Comparison of ENCODE assay signal across 26 cellular contexts in the genomic region with DNA sequence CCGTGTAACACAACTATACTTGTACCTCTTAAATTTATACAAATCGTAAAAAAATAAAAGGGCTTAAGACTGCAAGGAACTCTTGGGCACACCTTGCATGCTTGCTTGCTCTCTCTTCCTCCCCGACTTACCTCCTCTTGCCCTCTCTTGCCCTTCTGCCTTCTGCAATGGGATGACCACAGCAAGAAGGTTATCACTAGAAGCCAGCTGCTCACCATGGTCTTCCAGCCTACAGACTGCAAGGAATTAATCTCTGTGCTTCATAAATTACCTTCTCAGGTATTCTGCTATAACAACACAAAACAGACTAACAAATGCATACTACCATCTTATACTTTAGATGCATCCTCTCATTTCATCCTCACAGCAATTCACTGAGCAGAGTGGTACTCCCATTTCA.
"Had no signal": no experiment of that assay in that cellular context is flagged by ENCODE, and none has a peak within 500 bp of the region (broad histone marks: within the 10 kb centered on the region; RNA-seq: fewer than 3 reads in every experiment).

No MANE protein-coding gene starts in this region.

- ATAC-seq: esophagus mucosa; gastrocnemius medialis; heart right ventricle; left cardiac atrium; left lung; left ventricle myocardium superior; lower lobe of right lung; mucosa of descending colon; naive thymus-derived CD8-positive, alpha-beta T cell had no signal

- H3K4me3 Mint-ChIP-seq: endodermal cell; mesothelial cell of epicardium; naive B cell; naive thymus-derived CD8-positive, alpha-beta T cell had no signal

- FAIRE-seq: endometrium, keratinocyte had no signal

- H3K27me3 Mint-ChIP-seq: naive B cell; naive thymus-derived CD8-positive, alpha-beta T cell had no signal

- H3K9me3 Mint-ChIP-seq: endodermal cell; mesothelial cell of epicardium; naive B cell; naive thymus-derived CD8-positive, alpha-beta T cell had no signal

- DNase-seq: dermis blood vessel endothelial cell; dorsolateral prefrontal cortex; effector CD4-positive, alpha-beta T cell; effector memory CD4-positive, alpha-beta T cell; endodermal cell; erythroblast; esophagus squamous epithelium; foreskin fibroblast; foreskin melanocyte; gastrocnemius medialis; glutamatergic neuron; head of caudate nucleus; heart right ventricle; hippocampal formation; left cardiac atrium; left lung; left ventricle myocardium superior; lower lobe of right lung; mesenchymal stem cell; mucosa of descending colon; naive B cell; naive thymus-derived CD8-positive, alpha-beta T cell had no signal

- H3K27ac Mint-ChIP-seq: endodermal cell, mesothelial cell of epicardium had no signal

- H3K4me1 Mint-ChIP-seq: mesothelial cell of epicardium; naive B cell; naive thymus-derived CD8-positive, alpha-beta T cell had no signal
